27 cellular contexts compared by ENCODE assay signal in the genomic region with DNA sequence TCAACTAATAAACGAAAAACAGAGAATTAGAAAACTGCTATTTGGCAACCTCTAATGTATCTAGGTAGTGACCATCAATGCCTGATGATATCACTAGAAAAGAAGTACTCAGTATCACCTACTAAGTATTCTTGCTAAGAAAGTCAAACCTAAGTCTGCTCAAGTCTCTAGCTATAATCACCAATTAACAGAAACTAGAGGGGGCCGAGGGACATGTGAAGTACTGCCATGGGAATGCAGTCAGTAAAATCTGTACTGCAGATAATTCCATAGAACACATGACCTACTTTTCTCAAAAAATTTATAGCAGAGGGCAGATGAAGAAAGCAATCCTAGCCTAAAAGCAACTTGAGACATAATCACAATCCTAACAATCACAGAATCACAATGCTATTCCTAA. TPM values are rescaled to one million over a fixed set of nuclear protein-coding genes. Genes with fewer than 3 reads are reported as not detected.
"Had no signal": no experiment of that assay in that cellular context is flagged by ENCODE, and none has a peak within 500 bp of the region (broad histone marks: within the 10 kb centered on the region; RNA-seq: fewer than 3 reads in every experiment).

No MANE protein-coding gene starts in this region.

- ATAC-seq: naive thymus-derived CD4-positive, alpha-beta T cell; natural killer cell; right cardiac atrium; right lobe of liver; stimulated activated effector memory CD8-positive, alpha-beta T cell treated with anti-CD3 and anti-CD28 coated beads, Interleukin-12 subunit alpha, Interleukin-12 subunit beta, amount 100 ng/mL, for 72 hours; stimulated activated naive CD8-positive, alpha-beta T cell treated with anti-CD3 and anti-CD28 coated beads, Interleukin-15, amount 100 ng/mL, for 72 hours; stimulated activated naive CD8-positive, alpha-beta T cell treated with anti-CD3 and anti-CD28 coated beads, Interleukin-15, Interleukin-2, amounts not matched to agents 100 U/mL and 50 U/mL, for 24 hours; upper lobe of right lung had no signal

- H3K27me3 ChIP-seq: pancreas, sigmoid colon, suprapubic skin, testis, uterus had no signal

- H3K27ac ChIP-seq: neutrophil, pancreas, prostate gland, right lobe of liver, sigmoid colon, suprapubic skin, testis, tibial artery, transverse colon, upper lobe of right lung, uterus had no signal

- H3K4me1 ChIP-seq: prostate gland, right lobe of liver, sigmoid colon, suprapubic skin, testis, tibial artery, transverse colon, upper lobe of right lung, uterus had no signal

- H3K9me3 ChIP-seq: neutrophil, pancreas, prostate gland, right lobe of liver, sigmoid colon, suprapubic skin, testis, tibial artery, transverse colon, upper lobe of right lung, uterus had no signal

- H3K4me3 ChIP-seq: pancreas, prostate gland, right lobe of liver, sigmoid colon, suprapubic skin, testis, tibial artery, transverse colon, upper lobe of right lung, uterus had no signal

- H3K36me3 Mint-ChIP-seq: stimulated activated effector memory CD8-positive, alpha-beta T cell treated with anti-CD3 and anti-CD28 coated beads, Interleukin-12 subunit alpha, Interleukin-12 subunit beta, amount 100 ng/mL, for 72 hours; type B pancreatic cell had no signal

- H3K27ac Mint-ChIP-seq: naive thymus-derived CD4-positive, alpha-beta T cell; natural killer cell; nephron; stimulated activated effector memory CD8-positive, alpha-beta T cell treated with anti-CD3 and anti-CD28 coated beads, Interleukin-12 subunit alpha, Interleukin-12 subunit beta, amount 100 ng/mL, for 72 hours; stimulated activated naive CD8-positive, alpha-beta T cell treated with anti-CD3 and anti-CD28 coated beads, Interleukin-15, amount 100 ng/mL, for 72 hours; type B pancreatic cell had no signal

- H3K4me1 Mint-ChIP-seq: naive thymus-derived CD4-positive, alpha-beta T cell; natural killer cell; nephron; stimulated activated effector memory CD8-positive, alpha-beta T cell treated with anti-CD3 and anti-CD28 coated beads, Interleukin-12 subunit alpha, Interleukin-12 subunit beta, amount 100 ng/mL, for 72 hours; stimulated activated naive CD8-positive, alpha-beta T cell treated with anti-CD3 and anti-CD28 coated beads, Interleukin-15, amount 100 ng/mL, for 72 hours had no signal

- H3K9me3 Mint-ChIP-seq: natural killer cell; nephron; stimulated activated effector memory CD8-positive, alpha-beta T cell treated with anti-CD3 and anti-CD28 coated beads, Interleukin-12 subunit alpha, Interleukin-12 subunit beta, amount 100 ng/mL, for 72 hours; stimulated activated naive CD8-positive, alpha-beta T cell treated with anti-CD3 and anti-CD28 coated beads, Interleukin-15, amount 100 ng/mL, for 72 hours; type B pancreatic cell had no signal

- H3K27me3 Mint-ChIP-seq: stimulated activated naive CD8-positive, alpha-beta T cell treated with anti-CD3 and anti-CD28 coated beads, Interleukin-15, amount 100 ng/mL, for 72 hours had no signal

- H3K4me3 Mint-ChIP-seq: naive thymus-derived CD4-positive, alpha-beta T cell; natural killer cell; nephron; stimulated activated effector memory CD8-positive, alpha-beta T cell treated with anti-CD3 and anti-CD28 coated beads, Interleukin-12 subunit alpha, Interleukin-12 subunit beta, amount 100 ng/mL, for 72 hours; stimulated activated naive CD8-positive, alpha-beta T cell treated with anti-CD3 and anti-CD28 coated beads, Interleukin-15, amount 100 ng/mL, for 72 hours; type B pancreatic cell had no signal

- DNase-seq: naive thymus-derived CD4-positive, alpha-beta T cell; natural killer cell; nucleus accumbens; pancreas; right cardiac atrium; right lobe of liver; sigmoid colon; small intestine; stimulated activated CD4-positive, alpha-beta T cell treated with anti-CD3 and anti-CD28 coated beads, Interleukin-15, amount 100 ng/mL, for 24 hours; stimulated activated CD4-positive, alpha-beta T cell treated with anti-CD3 and anti-CD28 coated beads, Interleukin-2, amount 100 ng/mL, for 24 hours; stimulated activated CD4-positive, alpha-beta T cell treated with anti-CD3 and anti-CD28 coated beads, Interleukin-2, amount 100 ng/mL, for 48 hours; stimulated activated CD4-positive, alpha-beta T cell treated with anti-CD3 and anti-CD28 coated beads, Interleukin-4, amount 100 ng/mL, for 24 hours; stimulated activated naive CD4-positive, alpha-beta T cell; stimulated activated naive CD8-positive, alpha-beta T cell treated with anti-CD3 and anti-CD28 coated beads, Interleukin-15, amount 100 ng/mL, for 72 hours; stimulated activated naive CD8-positive, alpha-beta T cell treated with anti-CD3 and anti-CD28 coated beads, Interleukin-15, Interleukin-2, amounts not matched to agents 100 U/mL and 50 U/mL, for 24 hours; substantia nigra; testis; tibial artery; transverse colon; upper lobe of right lung; uterus had no signal

- H3K36me3 ChIP-seq: neutrophil, pancreas, prostate gland, right lobe of liver, sigmoid colon, suprapubic skin, tibial artery, transverse colon, upper lobe of right lung, uterus had no signal

RNA-seq across cellular contexts. Expression of gene CPEB1, which starts 51.4 kb away (rescaled TPM):
- total RNA-seq: natural killer cell, right lobe of liver had no signal
